34 cellular contexts compared by ENCODE assay signal in genomic region chr2:156079845-156080244, GRCh38.
"Had no signal": no experiment of that assay in that cellular context is flagged by ENCODE, and none has a peak within 500 bp of the region (broad histone marks: within the 10 kb centered on the region; RNA-seq: fewer than 3 reads in every experiment).

No MANE protein-coding gene starts in this region.

- H3K4me3 ChIP-seq: MG63 had no signal

- DNase-seq: Karpas-422, Kasumi-1, MG63, MM.1S, MV-4-11, NCI-H1048, NCI-H1092, NCI-H1092 treated with DMSO at 0.1 percent for 48 hours, NCI-H1105, NCI-H1105 treated with DMSO at 0.1 percent for 48 hours, NCI-H1417, NCI-H1417 treated with DMSO at 0.1 percent for 48 hours, NCI-H1436, NCI-H1436 treated with DMSO at 0.1 percent for 48 hours, NCI-H146, NCI-H1694, NCI-H1694 treated with DMSO at 0.1 percent for 48 hours, NCI-H187, NCI-H187 treated with DMSO at 0.1 percent for 48 hours, NCI-H1930, NCI-H2029, NCI-H2029 treated with DMSO at 0.1 percent for 48 hours, NCI-H2081, NCI-H2081 treated with DMSO at 0.1 percent for 48 hours, NCI-H2107, NCI-H2171, NCI-H2171 treated with DMSO at 0.1 percent for 48 hours, NCI-H2227 treated with DMSO at 0.1 percent for 48 hours, NCI-H226, NCI-H345, NCI-H446, NCI-H446 treated with DMSO at 0.1 percent for 48 hours, NCI-H510A, NCI-H510A treated with DMSO at 0.1 percent for 48 hours had no signal

- H3K36me3 ChIP-seq: MG63 had no signal

- H3K27me3 ChIP-seq: MG63 had no signal

- H3K9me3 ChIP-seq: MG63 had no signal
